In the genomic region with DNA sequence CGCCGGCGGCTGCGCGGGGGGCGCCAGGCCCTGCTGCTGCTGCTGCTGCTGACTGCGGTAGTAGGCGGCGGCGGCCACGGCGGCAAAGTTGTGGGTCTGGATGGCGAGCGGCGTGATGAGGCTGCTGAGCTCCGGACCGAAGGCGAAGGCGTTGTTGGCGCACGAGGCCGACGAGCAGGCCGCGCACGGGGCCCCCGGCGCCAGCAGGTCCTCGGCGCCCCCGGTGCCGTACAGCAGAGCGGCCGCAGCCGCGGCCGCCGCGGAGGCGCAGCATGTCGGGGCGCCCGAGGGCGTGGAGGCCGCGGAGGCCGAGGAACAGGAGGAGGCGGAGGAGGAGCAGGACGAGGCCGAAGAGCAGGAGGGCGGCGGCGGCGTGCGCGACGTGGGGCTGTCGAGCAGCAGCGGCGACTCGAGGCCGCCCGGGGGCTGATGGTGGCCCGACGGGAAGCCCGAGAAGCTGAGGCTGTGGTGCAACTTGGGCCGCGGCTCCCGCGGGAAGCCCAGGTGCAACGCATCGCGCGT, we compare ENCODE assay signal across 9 cellular contexts. TPM values are rescaled to one million over a fixed set of nuclear protein-coding genes. Genes with fewer than 3 reads are reported as not detected.
DNase-seq lines count a peak whose midpoint lies in the region; ATAC-seq lines count a peak whose summit lies in the region.
"Had no signal": no experiment of that assay in that cellular context is flagged by ENCODE, and none has a peak within 500 bp of the region (broad histone marks: within the 10 kb centered on the region; RNA-seq: fewer than 3 reads in every experiment).

No MANE protein-coding gene starts in this region.

- H3K4me3 ChIP-seq in BLaER1 (peak overlapping the region; percentile 88), iPS-18a (ENCODE audit: low read length) (peak overlapping the region; percentile 83)

- H3K27ac ChIP-seq in BLaER1 (peak overlapping the region; percentile 97), iPS-18a (ENCODE audit: low read length) (no peak overlapping the region)

- H3K27me3 ChIP-seq in BLaER1 (no peaks in the 10 kb centered on the region), iPS-18a (ENCODE audit: control insufficient read depth, insufficient read depth, low read length) (no peaks in the 10 kb centered on the region)

- H3K4me2 ChIP-seq in BLaER1 = peak overlapping the region; percentile 89

- H4K20me1 ChIP-seq in BLaER1 = peaks cover 49% of the 10 kb centered on the region

- no peak for ATAC-seq in activated naive CD8-positive, alpha-beta T cell treated with anti-CD3 and anti-CD28 coated beads, Interleukin-2, amount 50 U/mL, for 24 hours
- ATAC-seq in GM18517 (IDR thresholded peaks at IDR 0.05; ENCODE audit: unreplicated experiment) = no peak
- ATAC-seq: left colon had no signal

- peaks cover 59% of the 10 kb centered on the region for H3K4me1 Mint-ChIP-seq in activated naive CD8-positive, alpha-beta T cell treated with anti-CD3 and anti-CD28 coated beads, Interleukin-2, amount 50 U/mL, for 24 hours

- peak overlapping the region; percentile 98 for H3K9ac ChIP-seq in BLaER1
- peak overlapping the region; percentile 78 for H3K9ac ChIP-seq in iPS-18a (ENCODE audit: low read length)

- peaks cover 2% of the 10 kb centered on the region for H3K27me3 Mint-ChIP-seq in activated naive CD8-positive, alpha-beta T cell treated with anti-CD3 and anti-CD28 coated beads, Interleukin-2, amount 50 U/mL, for 24 hours

- peaks cover 48% of the 10 kb centered on the region for H3K4me1 ChIP-seq in BLaER1
- peaks cover 47% of the 10 kb centered on the region for H3K4me1 ChIP-seq in iPS-18a (ENCODE audit: control insufficient read depth, low read depth, low read length)

- H3K36me3 ChIP-seq in BLaER1 (peaks cover 43% of the 10 kb centered on the region), iPS-18a (ENCODE audit: control insufficient read depth, low read depth, low read length) (peaks cover 26% of the 10 kb centered on the region)

- H3K9me3 ChIP-seq in BLaER1 (no peaks in the 10 kb centered on the region), iPS-18a (ENCODE audit: control insufficient read depth, low read depth, low read length) (no peaks in the 10 kb centered on the region)

- peak overlapping the region; percentile 98 for H3K27ac Mint-ChIP-seq in activated naive CD8-positive, alpha-beta T cell treated with anti-CD3 and anti-CD28 coated beads, Interleukin-2, amount 50 U/mL, for 24 hours

- H3K36me3 Mint-ChIP-seq in activated naive CD8-positive, alpha-beta T cell treated with anti-CD3 and anti-CD28 coated beads, Interleukin-2, amount 50 U/mL, for 24 hours (ENCODE audit: low read depth) = peaks cover 30% of the 10 kb centered on the region

- no peaks in the 10 kb centered on the region for H3K9me3 Mint-ChIP-seq in activated naive CD8-positive, alpha-beta T cell treated with anti-CD3 and anti-CD28 coated beads, Interleukin-2, amount 50 U/mL, for 24 hours

- peak; percentile 31 to 74 for DNase-seq in NCI-H526 (lab: John Stamatoyannopoulos, UW)
- peak; percentile 60 for DNase-seq in activated naive CD8-positive, alpha-beta T cell treated with anti-CD3 and anti-CD28 coated beads, Interleukin-2, amount 50 U/mL, for 24 hours
- DNase-seq in stimulated activated CD4-positive, alpha-beta T cell treated with anti-CD3 and anti-CD28 coated beads, Interleukin-4, amount 100 ng/mL, for 24 hours = peak; percentile 37
- DNase-seq in retina = no peak
- no peak for DNase-seq in occipital lobe (lab: John Stamatoyannopoulos, UW)

- peak overlapping the region; percentile 93 for H3K4me3 Mint-ChIP-seq in activated naive CD8-positive, alpha-beta T cell treated with anti-CD3 and anti-CD28 coated beads, Interleukin-2, amount 50 U/mL, for 24 hours

RNA-seq across cellular contexts. Expression of gene ZFP36L2, which starts 1.8 kb away (rescaled TPM):
- total RNA-seq in occipital lobe = 2.5 TPM

Comparison
In these comparisons a context has a peak if more than half of its experiments do, and no peak if none do; other contexts are left out.
1. DNase-seq: peak in NCI-H526 (2 of 2), activated naive CD8-positive, alpha-beta T cell treated with anti-CD3 and anti-CD28 coated beads, Interleukin-2, amount 50 U/mL, for 24 hours (single experiment) and stimulated activated CD4-positive, alpha-beta T cell treated with anti-CD3 and anti-CD28 coated beads, Interleukin-4, amount 100 ng/mL, for 24 hours (single experiment); none in retina (single experiment) and occipital lobe (single experiment).